ENCODE assay signal across 35 cellular contexts in genomic region chr1:73273886-73274285, GRCh38.
"Had no signal": no experiment of that assay in that cellular context is flagged by ENCODE, and none has a peak within 500 bp of the region (broad histone marks: within the 10 kb centered on the region; RNA-seq: fewer than 3 reads in every experiment).

No MANE protein-coding gene starts in this region.

- H3K27me3 ChIP-seq: MG63 had no signal

- H3K4me3 ChIP-seq: MG63 had no signal

- H3K9me3 ChIP-seq: MG63 had no signal

- H3K36me3 ChIP-seq: MG63 had no signal

- DNase-seq: Kasumi-1, MG63, MM.1S, MV-4-11, NCI-H1048, NCI-H1092, NCI-H1092 treated with DMSO at 0.1 percent for 48 hours, NCI-H1105, NCI-H1105 treated with DMSO at 0.1 percent for 48 hours, NCI-H1417, NCI-H1417 treated with DMSO at 0.1 percent for 48 hours, NCI-H1436, NCI-H1436 treated with DMSO at 0.1 percent for 48 hours, NCI-H146, NCI-H1694, NCI-H1694 treated with DMSO at 0.1 percent for 48 hours, NCI-H187, NCI-H187 treated with DMSO at 0.1 percent for 48 hours, NCI-H1930, NCI-H2029, NCI-H2029 treated with DMSO at 0.1 percent for 48 hours, NCI-H2081, NCI-H2081 treated with DMSO at 0.1 percent for 48 hours, NCI-H2107, NCI-H2171, NCI-H2171 treated with DMSO at 0.1 percent for 48 hours, NCI-H2227 treated with DMSO at 0.1 percent for 48 hours, NCI-H226, NCI-H345, NCI-H446, NCI-H446 treated with DMSO at 0.1 percent for 48 hours, NCI-H510A, NCI-H510A treated with DMSO at 0.1 percent for 48 hours, NCI-H524, NCI-H524 treated with DMSO at 0.1 percent for 48 hours had no signal
